In genomic region chr22:20013382-20013871, GRCh38 we compare ENCODE assay signal across 8 cellular contexts. TPM values are rescaled to one million over a fixed set of nuclear protein-coding genes. Genes with fewer than 3 reads are reported as not detected.
A peak's percentile ranks its signal among the peaks of the same experiment; 100 is the strongest.
DNase-seq lines count a peak whose midpoint lies in the region; ATAC-seq and TF ChIP-seq lines count a peak whose summit lies in the region.

No MANE protein-coding gene starts in this region.

- H3K36me3 Mint-ChIP-seq in activated CD4-positive, alpha-beta T cell treated with anti-CD3 and anti-CD28 coated beads for 36 hours (ENCODE audit: low read depth) = no peaks in the 10 kb centered on the region
- H3K36me3 Mint-ChIP-seq in activated CD4-positive, alpha-beta T cell treated with anti-CD3 and anti-CD28 coated beads, Interleukin-2, amount 10 ng/mL, durations not matched to agents 7 days and 5 days (ENCODE audit: low read depth) = no peaks in the 10 kb centered on the region

- no peak overlapping the region for H2AFZ ChIP-seq in OCI-LY3 (ENCODE audit: low read depth, low read length)

- no peak for ATAC-seq in activated CD4-positive, alpha-beta T cell treated with anti-CD3 and anti-CD28 coated beads for 36 hours
- ATAC-seq in lower lobe of right lung (peak; percentile 28 to 36), upper lobe of left lung (ENCODE audit: low FRiP score in 2 of 2) (peak in 1 of 2 donors; percentile 37)

- WGBS in upper lobe of left lung, 2 donors = 0 to 15% methylated on average over 1 to 8 of the region's 11 CpGs

- TF ChIP-seq POLR2A in upper lobe of left lung (IDR thresholded peaks at IDR 0.05) = no peak

- no peaks in the 10 kb centered on the region for H3K79me2 ChIP-seq in OCI-LY3 (ENCODE audit: low read length)

- H3K4me2 ChIP-seq in OCI-LY3 (ENCODE audit: low read length) = no peak overlapping the region

- H3K9me3 ChIP-seq in OCI-LY3 (ENCODE audit: insufficient read depth, low read length) = no peaks in the 10 kb centered on the region
- H3K9me3 ChIP-seq in lower lobe of right lung = no peaks in the 10 kb centered on the region
- no peaks in the 10 kb centered on the region for H3K9me3 ChIP-seq in upper lobe of left lung

- H3K36me3 ChIP-seq in OCI-LY3 (replicated peaks; ENCODE audit: low read depth, low read length) (no peaks in the 10 kb centered on the region), lower lobe of right lung (no peaks in the 10 kb centered on the region), upper lobe of left lung (no peaks in the 10 kb centered on the region)

- no peaks in the 10 kb centered on the region for H4K20me1 ChIP-seq in OCI-LY3 (ENCODE audit: insufficient read depth, low read length)

- H3K4me1 Mint-ChIP-seq in activated CD4-positive, alpha-beta T cell treated with anti-CD3 and anti-CD28 coated beads for 36 hours = peaks cover 5% of the 10 kb centered on the region
- peaks cover 7% of the 10 kb centered on the region for H3K4me1 Mint-ChIP-seq in activated CD4-positive, alpha-beta T cell treated with anti-CD3 and anti-CD28 coated beads, Interleukin-2, amount 10 ng/mL, durations not matched to agents 7 days and 5 days

- no peaks in the 10 kb centered on the region for H3K9me3 Mint-ChIP-seq in activated CD4-positive, alpha-beta T cell treated with anti-CD3 and anti-CD28 coated beads for 36 hours (ENCODE audit: low read depth)
- H3K9me3 Mint-ChIP-seq in activated CD4-positive, alpha-beta T cell treated with anti-CD3 and anti-CD28 coated beads, Interleukin-2, amount 10 ng/mL, durations not matched to agents 7 days and 5 days = no peaks in the 10 kb centered on the region

- peak; percentile 64 for DNase-seq in activated CD4-positive, alpha-beta T cell treated with anti-CD3 and anti-CD28 coated beads for 36 hours
- DNase-seq in activated CD4-positive, alpha-beta T cell treated with anti-CD3 and anti-CD28 coated beads, Interleukin-2, amount 10 ng/mL, durations not matched to agents 7 days and 5 days = no peak
- DNase-seq in lower lobe of right lung = peak; percentile 78
- DNase-seq in upper lobe of left lung = peak; percentile 55 to 84
- no peak for DNase-seq in NCI-H1048 (lab: John Stamatoyannopoulos, UW)
- DNase-seq in NCI-H187 (lab: John Stamatoyannopoulos, UW) = no peak

- H3K27me3 ChIP-seq in OCI-LY3 (ENCODE audit: low read depth, low read length) = peaks cover 13% of the 10 kb centered on the region
- no peaks in the 10 kb centered on the region for H3K27me3 ChIP-seq in lower lobe of right lung (ENCODE audit: low read depth)
- H3K27me3 ChIP-seq in upper lobe of left lung = peaks cover 0 to 4% (median 0%) of the 10 kb centered on the region in 4 donors

- TF ChIP-seq CTCF in OCI-LY3 (IDR thresholded peaks at IDR 0.05; ENCODE audit: low read depth, low read length) (peak; percentile 74), lower lobe of right lung (IDR thresholded peaks at IDR 0.05) (peak; percentile 83), upper lobe of left lung (IDR thresholded peaks at IDR 0.05) (peak; percentile 62 to 87 (median 80))

- CTCF ChIA-PET in activated CD4-positive, alpha-beta T cell treated with anti-CD3 and anti-CD28 coated beads for 36 hours (lab: Charles Lee) = interaction anchor here (0.5 to 2.7 kb wide), 7 partner anchors 11 to 283 kb away, joined by 3 to 14 read pairs (median 4); no protein-coding TSS in a partner anchor
- CTCF ChIA-PET in activated CD4-positive, alpha-beta T cell treated with anti-CD3 and anti-CD28 coated beads, Interleukin-2, amount 10 ng/mL, durations not matched to agents 7 days and 5 days (lab: Charles Lee) = interaction anchor here (0.6 to 1.4 kb wide), 4 partner anchors 8 to 50 kb away, joined by 3 to 5 read pairs (median 3); partner anchors contain the start of gene TANGO2

- POLR2A ChIA-PET in activated CD4-positive, alpha-beta T cell treated with anti-CD3 and anti-CD28 coated beads for 36 hours (lab: Charles Lee) = interaction anchor here (1.2 kb wide), 1 partner anchor 38 kb away, joined by 3 read pairs; no protein-coding TSS in a partner anchor
- POLR2A ChIA-PET in activated CD4-positive, alpha-beta T cell treated with anti-CD3 and anti-CD28 coated beads, Interleukin-2, amount 10 ng/mL, durations not matched to agents 7 days and 5 days (lab: Charles Lee) = no interaction called here

- peaks cover 6% of the 10 kb centered on the region for H3K27me3 Mint-ChIP-seq in activated CD4-positive, alpha-beta T cell treated with anti-CD3 and anti-CD28 coated beads for 36 hours
- peaks cover 24% of the 10 kb centered on the region for H3K27me3 Mint-ChIP-seq in activated CD4-positive, alpha-beta T cell treated with anti-CD3 and anti-CD28 coated beads, Interleukin-2, amount 10 ng/mL, durations not matched to agents 7 days and 5 days

- H3K4me3 ChIP-seq in OCI-LY3 (ENCODE audit: low read length) (no peak overlapping the region), lower lobe of right lung (no peak overlapping the region), upper lobe of left lung (no peak overlapping the region)

- no peak for TF ChIP-seq EP300 in upper lobe of left lung (IDR thresholded peaks at IDR 0.05)

- H3K4me3 Mint-ChIP-seq in activated CD4-positive, alpha-beta T cell treated with anti-CD3 and anti-CD28 coated beads for 36 hours = no peak overlapping the region
- no peak overlapping the region for H3K4me3 Mint-ChIP-seq in activated CD4-positive, alpha-beta T cell treated with anti-CD3 and anti-CD28 coated beads, Interleukin-2, amount 10 ng/mL, durations not matched to agents 7 days and 5 days

- H3K4me1 ChIP-seq in OCI-LY3 (ENCODE audit: low read length) (peaks cover 5% of the 10 kb centered on the region; the same call in 1 of the 2 replicates), lower lobe of right lung (peaks cover 31% of the 10 kb centered on the region), upper lobe of left lung (peaks cover 11 to 32% (median 23%) of the 10 kb centered on the region in 4 donors)

- H3K9ac ChIP-seq in OCI-LY3 (ENCODE audit: low read length) = no peak overlapping the region

- intact Hi-C loops in activated CD4-positive, alpha-beta T cell treated with anti-CD3 and anti-CD28 coated beads for 36 hours (cut with DNase I, micrococcal nuclease) = loop anchor here (1.0 kb wide), 1 partner anchor 43 kb away; no protein-coding TSS in a partner anchor
- intact Hi-C loops in lower lobe of right lung (cut with DNase I) = no loop called here

- H3K27ac ChIP-seq in OCI-LY3 (ENCODE audit: low read length) (no peak overlapping the region), cingulate gyrus (ENCODE audit: low read depth, low read length) (peak overlapping the region; percentile 19), lower lobe of right lung (no peak overlapping the region), upper lobe of left lung (no peak overlapping the region)

- no peak overlapping the region for H3K27ac Mint-ChIP-seq in activated CD4-positive, alpha-beta T cell treated with anti-CD3 and anti-CD28 coated beads for 36 hours
- no peak overlapping the region for H3K27ac Mint-ChIP-seq in activated CD4-positive, alpha-beta T cell treated with anti-CD3 and anti-CD28 coated beads, Interleukin-2, amount 10 ng/mL, durations not matched to agents 7 days and 5 days

RNA-seq across cellular contexts. Expression of gene ARVCF, which starts 3.2 kb away (rescaled TPM):
- total RNA-seq in activated CD4-positive, alpha-beta T cell treated with anti-CD3 and anti-CD28 coated beads for 36 hours = 1 to 10 TPM; 1.3 to 2.1 TPM
- 1 to 10 TPM in 1 of 2 experiments, under 1 TPM in 1; 0.89 to 1.2 TPM for total RNA-seq in activated CD4-positive, alpha-beta T cell treated with anti-CD3 and anti-CD28 coated beads, Interleukin-2, amount 10 ng/mL, durations not matched to agents 7 days and 5 days
- total RNA-seq in lower lobe of right lung (16.8 TPM), upper lobe of left lung (10 to 100 TPM; 18.5 to 54.5 (median 22.8) TPM)

RNA-seq across cellular contexts. Expression of gene TANGO2, which starts 7.5 kb away (rescaled TPM):
- total RNA-seq in activated CD4-positive, alpha-beta T cell treated with anti-CD3 and anti-CD28 coated beads for 36 hours = 10 to 100 TPM; 20.3 to 22.8 TPM
- total RNA-seq in activated CD4-positive, alpha-beta T cell treated with anti-CD3 and anti-CD28 coated beads, Interleukin-2, amount 10 ng/mL, durations not matched to agents 7 days and 5 days = 10 to 100 TPM; 36.7 to 39.7 TPM
- total RNA-seq in lower lobe of right lung (45.1 TPM), upper lobe of left lung (10 to 100 TPM; 33.9 to 94.3 (median 55.0) TPM)

Comparison
In these comparisons a context has a peak if more than half of its experiments do, and no peak if none do; other contexts are left out.
1. DNase-seq: peak in activated CD4-positive, alpha-beta T cell treated with anti-CD3 and anti-CD28 coated beads for 36 hours (single experiment), lower lobe of right lung (single experiment) and upper lobe of left lung (2 of 2); none in activated CD4-positive, alpha-beta T cell treated with anti-CD3 and anti-CD28 coated beads, Interleukin-2, amount 10 ng/mL, durations not matched to agents 7 days and 5 days (single experiment), NCI-H1048 (single experiment) and NCI-H187 (0 of 2).
2. Peak in every context shown above with its lines, with median percentiles within 50 percentile points of each other: CTCF ChIP-seq.